In genomic region chr3:15345051-15345607, GRCh38 we compare ENCODE assay signal across 11 cellular contexts. TPM values are rescaled to one million over a fixed set of nuclear protein-coding genes. Genes with fewer than 3 reads are reported as not detected.
DNase-seq lines count a peak whose midpoint lies in the region; ATAC-seq and TF ChIP-seq lines count a peak whose summit lies in the region.
"Had no signal": no experiment of that assay in that cellular context is flagged by ENCODE, and none has a peak within 500 bp of the region (broad histone marks: within the 10 kb centered on the region; RNA-seq: fewer than 3 reads in every experiment).

No MANE protein-coding gene starts in this region.

- H3K27me3 ChIP-seq in adrenal gland, result no peaks in the 10 kb centered on the region

- no peaks in the 10 kb centered on the region for H3K9me3 ChIP-seq in adrenal gland (replicated peaks in 1 of 3)

- TF ChIP-seq CTCF in nephron (IDR thresholded peaks at IDR 0.05; ENCODE audit: unreplicated experiment in 3 of 3) (no peak), adrenal gland (IDR thresholded peaks at IDR 0.05) (no peak)

- WGBS in adrenal gland, 4 donors, result 85 to 94% (median 88%) methylated on average over 4 of the region's 4 CpGs

- no peaks in the 10 kb centered on the region for H3K36me3 Mint-ChIP-seq in nephron (ENCODE audit: low read depth)

- peaks cover 11% of the 10 kb centered on the region for H3K27me3 Mint-ChIP-seq in nephron (ENCODE audit: low read depth)

- peaks cover 8% of the 10 kb centered on the region for H3K4me1 Mint-ChIP-seq in nephron

- H3K9me3 Mint-ChIP-seq in nephron, result peaks cover 8% of the 10 kb centered on the region

- TF ChIP-seq POLR2A in adrenal gland (IDR thresholded peaks at IDR 0.05), result no peak

- H3K4me3 ChIP-seq in adrenal gland, result no peak overlapping the region
- H3K4me3 ChIP-seq: skin epidermis had no signal

- no peak overlapping the region for H3K4me3 Mint-ChIP-seq in nephron

- DNase-seq in NCI-H2196 (lab: John Stamatoyannopoulos, UW; ENCODE audit: unreplicated experiment) (peak; percentile 51), adrenal gland (no peak), head of caudate nucleus (no peak), EL (no peak), anterior cingulate cortex (lab: John Stamatoyannopoulos, UW) (no peak)
- DNase-seq: IMR-90, T1000 had no signal

- H3K36me3 ChIP-seq in adrenal gland (replicated peaks in 1 of 2), result no peaks in the 10 kb centered on the region

- H3K27ac Mint-ChIP-seq in nephron, result peak overlapping the region in 2 of 3 experiments; percentile 3 to 33

- intact Hi-C loops in adrenal gland (cut with DNase I), result no loop called here
- intact Hi-C loops in head of caudate nucleus (cut with DNase I), result no loop called here

- ATAC-seq in GM18867 (IDR thresholded peaks at IDR 0.05; ENCODE audit: unreplicated experiment) (peak; percentile 13), HG02938 (IDR thresholded peaks at IDR 0.05; ENCODE audit: unreplicated experiment) (peak; percentile 48)

- H3K4me1 ChIP-seq in adrenal gland (replicated peaks in 1 of 2), result peaks cover 0 to 7% of the 10 kb centered on the region in 2 donors

- peak overlapping the region in 1 of 5 donors; percentile 44 for H3K27ac ChIP-seq in adrenal gland

RNA-seq across cellular contexts. Expression of gene SH3BP5, which starts 12.7 kb away (rescaled TPM):
- 100 to 1,000 TPM; 134 to 830 (median 180) TPM for total RNA-seq in adrenal gland
- 1,000 to 10,000 TPM in 1 of 3 donors, 100 to 1,000 TPM in 2; 119 to 1,158 (median 135) TPM for polyA plus RNA-seq in adrenal gland
